16 cellular contexts compared by ENCODE assay signal in the genomic region with DNA sequence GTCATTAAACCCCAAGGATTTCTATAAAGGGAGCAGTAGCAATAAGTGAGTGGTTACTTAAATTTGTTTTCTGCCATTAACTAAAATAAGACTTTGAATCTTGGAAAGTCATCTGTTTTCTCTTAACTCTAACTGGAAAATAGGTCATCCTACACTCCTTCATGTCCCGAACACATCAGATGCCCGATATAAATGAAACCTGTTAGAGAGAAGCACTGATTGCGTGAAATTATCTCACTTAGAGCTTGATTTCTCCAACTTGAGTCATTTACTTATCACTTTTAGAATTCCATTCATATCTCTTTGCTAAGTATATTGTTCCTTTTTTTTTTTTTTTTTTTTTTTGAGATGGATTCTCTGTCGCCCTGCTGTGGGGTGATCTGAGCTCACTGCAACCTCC.
"Had no signal": no experiment of that assay in that cellular context is flagged by ENCODE, and none has a peak within 500 bp of the region (broad histone marks: within the 10 kb centered on the region; RNA-seq: fewer than 3 reads in every experiment).

No MANE protein-coding gene starts in this region.

- H3K4me3 Mint-ChIP-seq: activated naive CD4-positive, alpha-beta T cell treated with anti-CD3 and anti-CD28 coated beads, Interleukin-2, amount 50 U/mL, for 24 hours; activated T-cell treated with anti-CD3 and anti-CD28 coated beads, Interleukin-2, amount 50 U/mL, for 72 hours; immature natural killer cell had no signal

- DNase-seq: activated CD4-positive, alpha-beta T cell treated with anti-CD3 and anti-CD28 coated beads, Interleukin-2, amount 50 U/mL, for 1 hour; activated CD8-positive, alpha-beta memory T cell treated with anti-CD3 and anti-CD28 coated beads, Interleukin-2, amount 50 U/mL, for 48 hours; activated effector memory CD4-positive, alpha-beta T cell treated with anti-CD3 and anti-CD28 coated beads, Interleukin-2, amount 50 U/mL, for 16 hours; activated T-cell treated with anti-CD3 and anti-CD28 coated beads, Interleukin-2, amount 50 U/mL, for 72 hours; amniotic stem cell; central memory CD4-positive, alpha-beta T cell; immature natural killer cell; left colon; occipital lobe; right cardiac atrium; stimulated activated naive CD8-positive, alpha-beta T cell treated with anti-CD3 and anti-CD28 coated beads, Interleukin-15, Interleukin-2, amounts not matched to agents 100 U/mL and 50 U/mL, for 24 hours; T-helper 1 cell; T1000; uterus had no signal

- H3K27me3 Mint-ChIP-seq: activated naive CD4-positive, alpha-beta T cell treated with anti-CD3 and anti-CD28 coated beads, Interleukin-2, amount 50 U/mL, for 24 hours; progenitor cell of endocrine pancreas had no signal

- ATAC-seq: activated T-cell treated with anti-CD3 and anti-CD28 coated beads, Interleukin-2, amount 50 U/mL, for 72 hours; left colon; stimulated activated naive CD8-positive, alpha-beta T cell treated with anti-CD3 and anti-CD28 coated beads, Interleukin-15, Interleukin-2, amounts not matched to agents 100 U/mL and 50 U/mL, for 24 hours had no signal

- H3K27ac Mint-ChIP-seq: activated naive CD4-positive, alpha-beta T cell treated with anti-CD3 and anti-CD28 coated beads, Interleukin-2, amount 50 U/mL, for 24 hours; activated T-cell treated with anti-CD3 and anti-CD28 coated beads, Interleukin-2, amount 50 U/mL, for 72 hours; progenitor cell of endocrine pancreas had no signal

- H3K9me3 Mint-ChIP-seq: activated naive CD4-positive, alpha-beta T cell treated with anti-CD3 and anti-CD28 coated beads, Interleukin-2, amount 50 U/mL, for 24 hours; activated T-cell treated with anti-CD3 and anti-CD28 coated beads, Interleukin-2, amount 50 U/mL, for 72 hours; immature natural killer cell had no signal
